ENCODE assay signal across 39 cellular contexts in genomic region chr19:12260236-12260635, GRCh38.
"Had no signal": no experiment of that assay in that cellular context is flagged by ENCODE, and none has a peak within 500 bp of the region (broad histone marks: within the 10 kb centered on the region; RNA-seq: fewer than 3 reads in every experiment).

No MANE protein-coding gene starts in this region.

- H3K27ac Mint-ChIP-seq: activated CD4-positive, alpha-beta memory T cell treated with anti-CD3 and anti-CD28 coated beads, Interleukin-2, amount 10 ng/mL, durations not matched to agents 7 days and 5 days; activated CD4-positive, alpha-beta T cell treated with anti-CD3 and anti-CD28 coated beads for 36 hours; activated CD4-positive, alpha-beta T cell treated with anti-CD3 and anti-CD28 coated beads, Interleukin-2, amount 10 ng/mL, durations not matched to agents 7 days and 5 days; activated CD8-positive, alpha-beta memory T cell treated with anti-CD3 and anti-CD28 coated beads, Interleukin-2, amount 10 ng/mL, durations not matched to agents 7 days and 5 days; activated CD8-positive, alpha-beta T cell treated with anti-CD3 and anti-CD28 coated beads, Interleukin-2, amount 10 ng/mL, durations not matched to agents 7 days and 5 days; activated naive CD4-positive, alpha-beta T cell treated with anti-CD3 and anti-CD28 coated beads, Interleukin-2, amount 10 ng/mL, durations not matched to agents 7 days and 5 days; activated naive CD4-positive, alpha-beta T cell treated with anti-CD3 and anti-CD28 coated beads, Interleukin-2, amount 50 U/mL, for 24 hours; activated naive CD8-positive, alpha-beta T cell; activated naive CD8-positive, alpha-beta T cell treated with anti-CD3 and anti-CD28 coated beads, Interleukin-2, amount 10 ng/mL, durations not matched to agents 7 days and 5 days; activated naive CD8-positive, alpha-beta T cell treated with anti-CD3 and anti-CD28 coated beads, Interleukin-2, amount 50 U/mL, for 24 hours; activated T-cell treated with anti-CD3 and anti-CD28 coated beads, Interleukin-2, amount 50 U/mL, for 24 hours; activated T-helper 2 cell treated with anti-CD3 and anti-CD28 coated beads, Interferon-gamma antibody, Interleukin-2, Interleukin-4, amounts not matched to agents 10 μg/mL and 5 μg/mL and 100 μg/mL, durations not matched to agents 14 hours and 24 hours and 36 hours; brain; T-helper 1 cell treated with Interleukin-12 subunit alpha and Interleukin-12 subunit beta and Interleukin-4 antibody, amounts not matched to agents 30 μg/mL and 1 μg/mL, for 36 hours; T-helper 2 cell treated with Interferon-gamma antibody and Interleukin-4, amounts not matched to agents 5 μg/mL and 100 μg/mL, for 36 hours; WTC11 had no signal

- H3K27ac ChIP-seq: ascending aorta, cardiac muscle cell, WERI-Rb-1 had no signal

- H3K4me3 ChIP-seq: ascending aorta, cardiac muscle cell had no signal

- H3K36me3 ChIP-seq: ascending aorta, cardiac muscle cell, WERI-Rb-1 had no signal

- H3K4me1 Mint-ChIP-seq: activated CD4-positive, alpha-beta T cell treated with anti-CD3 and anti-CD28 coated beads, Interleukin-2, amount 10 ng/mL, durations not matched to agents 7 days and 5 days; activated naive CD4-positive, alpha-beta T cell treated with anti-CD3 and anti-CD28 coated beads, Interleukin-2, amount 10 ng/mL, durations not matched to agents 7 days and 5 days; activated naive CD4-positive, alpha-beta T cell treated with anti-CD3 and anti-CD28 coated beads, Interleukin-2, amount 50 U/mL, for 24 hours; activated naive CD8-positive, alpha-beta T cell treated with anti-CD3 and anti-CD28 coated beads, Interleukin-2, amount 10 ng/mL, durations not matched to agents 7 days and 5 days; brain; WTC11 had no signal

- H3K27me3 Mint-ChIP-seq: activated CD4-positive, alpha-beta memory T cell treated with anti-CD3 and anti-CD28 coated beads, Interleukin-2, amount 10 ng/mL, durations not matched to agents 7 days and 5 days; activated CD4-positive, alpha-beta T cell treated with anti-CD3 and anti-CD28 coated beads for 36 hours; activated CD4-positive, alpha-beta T cell treated with anti-CD3 and anti-CD28 coated beads, Interleukin-2, amount 10 ng/mL, durations not matched to agents 7 days and 5 days; activated CD8-positive, alpha-beta memory T cell treated with anti-CD3 and anti-CD28 coated beads, Interleukin-2, amount 10 ng/mL, durations not matched to agents 7 days and 5 days; activated naive CD4-positive, alpha-beta T cell treated with anti-CD3 and anti-CD28 coated beads, Interleukin-2, amount 10 ng/mL, durations not matched to agents 7 days and 5 days; activated naive CD4-positive, alpha-beta T cell treated with anti-CD3 and anti-CD28 coated beads, Interleukin-2, amount 50 U/mL, for 24 hours; activated naive CD8-positive, alpha-beta T cell; activated naive CD8-positive, alpha-beta T cell treated with anti-CD3 and anti-CD28 coated beads, Interleukin-2, amount 10 ng/mL, durations not matched to agents 7 days and 5 days; activated naive CD8-positive, alpha-beta T cell treated with anti-CD3 and anti-CD28 coated beads, Interleukin-2, amount 50 U/mL, for 24 hours; activated T-cell treated with anti-CD3 and anti-CD28 coated beads, Interleukin-2, amount 50 U/mL, for 24 hours had no signal

- ATAC-seq: activated CD4-positive, alpha-beta T cell treated with anti-CD3 and anti-CD28 coated beads for 36 hours; activated CD4-positive, CD25-positive, alpha-beta regulatory T cell treated with anti-CD3 and anti-CD28 coated beads, Interleukin-2, amount 50 U/mL, for 24 hours; activated CD8-positive, alpha-beta memory T cell treated with anti-CD3 and anti-CD28 coated beads, Interleukin-2, amount 10 ng/mL, durations not matched to agents 7 days and 5 days; activated CD8-positive, alpha-beta T cell treated with anti-CD3 and anti-CD28 coated beads, Interleukin-2, amount 10 ng/mL, durations not matched to agents 7 days and 5 days; activated naive CD8-positive, alpha-beta T cell treated with anti-CD3 and anti-CD28 coated beads, Interleukin-2, amount 50 U/mL, for 24 hours; WTC11 had no signal

- FAIRE-seq: bronchial epithelial cell, TTC549 had no signal

- H3K27me3 ChIP-seq: ascending aorta, cardiac muscle cell had no signal

- H3K4me1 ChIP-seq: ascending aorta had no signal

- DNase-seq: activated CD4-positive, alpha-beta memory T cell treated with anti-CD3 and anti-CD28 coated beads, Interleukin-2, amount 10 ng/mL, durations not matched to agents 7 days and 5 days; activated CD4-positive, alpha-beta T cell treated with anti-CD3 and anti-CD28 coated beads for 1 hour; activated CD4-positive, alpha-beta T cell treated with anti-CD3 and anti-CD28 coated beads for 36 hours; activated CD4-positive, alpha-beta T cell treated with anti-CD3 and anti-CD28 coated beads for 48 hours; activated CD4-positive, alpha-beta T cell treated with anti-CD3 and anti-CD28 coated beads, Interleukin-2, amount 10 ng/mL, durations not matched to agents 7 days and 5 days; activated CD4-positive, alpha-beta T cell treated with anti-CD3 and anti-CD28 coated beads, Interleukin-2, amount 50 U/mL, for 48 hours; activated CD4-positive, CD25-positive, alpha-beta regulatory T cell; activated CD8-positive, alpha-beta memory T cell treated with anti-CD3 and anti-CD28 coated beads for 24 hours; activated CD8-positive, alpha-beta memory T cell treated with anti-CD3 and anti-CD28 coated beads, Interleukin-2, amount 10 ng/mL, durations not matched to agents 7 days and 5 days; activated CD8-positive, alpha-beta memory T cell treated with anti-CD3 and anti-CD28 coated beads, Interleukin-2, amount 50 U/mL, for 48 hours; activated CD8-positive, alpha-beta T cell treated with anti-CD3 and anti-CD28 coated beads, Interleukin-2, amount 10 ng/mL, durations not matched to agents 7 days and 5 days; activated effector memory CD4-positive, alpha-beta T cell treated with Interleukin-2 at 50 U/mL for 16 hours; activated gamma-delta T cell; activated naive CD4-positive, alpha-beta T cell treated with anti-CD3 and anti-CD28 coated beads, Interleukin-2, amount 10 ng/mL, durations not matched to agents 7 days and 5 days; activated naive CD4-positive, alpha-beta T cell treated with Interleukin-2 at 50 U/mL for 16 hours; activated naive CD8-positive, alpha-beta T cell treated with anti-CD3 and anti-CD28 coated beads, Interleukin-2, amount 10 ng/mL, durations not matched to agents 7 days and 5 days; activated naive CD8-positive, alpha-beta T cell treated with anti-CD3 and anti-CD28 coated beads, Interleukin-2, amount 50 U/mL, for 24 hours; activated T-cell treated with anti-CD3 and anti-CD28 coated beads, Interleukin-2, amount 50 U/mL, for 24 hours; activated T-cell treated with anti-CD3 and anti-CD28 coated beads, Interleukin-2, amount 50 U/mL, for 48 hours; amygdala; anterior cingulate cortex; caudate nucleus; SW 1271; T-helper 1 cell; T-helper 2 cell; T-helper 9 cell; WERI-Rb-1 had no signal

- H3K4me3 Mint-ChIP-seq: activated CD4-positive, alpha-beta memory T cell treated with anti-CD3 and anti-CD28 coated beads, Interleukin-2, amount 10 ng/mL, durations not matched to agents 7 days and 5 days; activated CD4-positive, alpha-beta T cell treated with anti-CD3 and anti-CD28 coated beads for 36 hours; activated CD4-positive, alpha-beta T cell treated with anti-CD3 and anti-CD28 coated beads, Interleukin-2, amount 10 ng/mL, durations not matched to agents 7 days and 5 days; activated CD8-positive, alpha-beta memory T cell treated with anti-CD3 and anti-CD28 coated beads, Interleukin-2, amount 10 ng/mL, durations not matched to agents 7 days and 5 days; activated CD8-positive, alpha-beta T cell treated with anti-CD3 and anti-CD28 coated beads, Interleukin-2, amount 10 ng/mL, durations not matched to agents 7 days and 5 days; activated naive CD4-positive, alpha-beta T cell treated with anti-CD3 and anti-CD28 coated beads, Interleukin-2, amount 10 ng/mL, durations not matched to agents 7 days and 5 days; activated naive CD4-positive, alpha-beta T cell treated with anti-CD3 and anti-CD28 coated beads, Interleukin-2, amount 50 U/mL, for 24 hours; activated naive CD8-positive, alpha-beta T cell; activated naive CD8-positive, alpha-beta T cell treated with anti-CD3 and anti-CD28 coated beads, Interleukin-2, amount 10 ng/mL, durations not matched to agents 7 days and 5 days; activated naive CD8-positive, alpha-beta T cell treated with anti-CD3 and anti-CD28 coated beads, Interleukin-2, amount 50 U/mL, for 24 hours; activated T-cell treated with anti-CD3 and anti-CD28 coated beads, Interleukin-2, amount 50 U/mL, for 24 hours; brain; T-helper 1 cell treated with Interleukin-12 subunit alpha and Interleukin-12 subunit beta and Interleukin-4 antibody, amounts not matched to agents 30 μg/mL and 1 μg/mL, for 36 hours; T-helper 2 cell treated with Interferon-gamma antibody and Interleukin-4, amounts not matched to agents 5 μg/mL and 100 μg/mL, for 36 hours; WTC11 had no signal
